Comparison of ENCODE assay signal across 9 cellular contexts in the genomic region with DNA sequence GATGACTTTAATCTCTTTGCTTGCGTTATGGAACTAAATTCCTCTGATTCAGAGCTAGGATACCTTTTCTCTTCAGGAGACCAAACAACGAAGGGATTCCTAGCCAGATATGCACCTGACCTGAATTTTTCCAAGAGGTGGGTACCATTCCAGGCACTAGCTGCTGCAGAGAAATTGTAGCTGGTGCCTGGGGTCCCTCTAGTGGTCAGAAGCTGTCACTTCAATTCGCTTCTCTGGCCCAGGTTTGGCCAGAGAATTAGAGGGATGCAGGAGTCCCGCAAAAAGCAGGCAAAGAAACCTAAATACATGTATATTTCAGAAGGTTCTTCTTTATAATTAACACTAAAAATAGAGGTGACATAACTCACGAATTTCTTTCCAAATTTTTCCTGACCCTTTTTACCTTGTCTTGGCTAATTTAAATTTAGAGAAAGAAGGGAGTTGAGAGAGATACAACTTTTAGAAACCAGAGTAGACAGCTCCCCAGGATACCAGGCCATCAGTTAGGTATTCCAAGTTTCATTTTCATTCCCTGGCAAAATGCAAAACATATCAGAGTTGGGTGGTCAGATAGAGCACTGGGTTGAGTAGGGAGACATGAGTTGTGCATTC. TPM values are rescaled to one million over a fixed set of nuclear protein-coding genes. Genes with fewer than 3 reads are reported as not detected.
DNase-seq lines count a peak whose midpoint lies in the region; ATAC-seq and TF ChIP-seq lines count a peak whose summit lies in the region.
"Had no signal": no experiment of that assay in that cellular context is flagged by ENCODE, and none has a peak within 500 bp of the region (broad histone marks: within the 10 kb centered on the region; RNA-seq: fewer than 3 reads in every experiment).

No MANE protein-coding gene starts in this region.

- CTCF ChIA-PET in Calu3 (lab: Charles Lee) = interaction anchor here (0.9 to 2.7 kb wide), 8 partner anchors 18 to 676 kb away, joined by 3 to 8 read pairs (median 5); no protein-coding TSS in a partner anchor
- CTCF ChIA-PET in activated CD4-positive, alpha-beta memory T cell treated with anti-CD3 and anti-CD28 coated beads, Interleukin-2, amount 10 ng/mL, durations not matched to agents 7 days and 5 days (lab: Charles Lee) = interaction anchor here (0.7 to 5.4 kb wide), 19 partner anchors 11 to 795 kb away, joined by 3 to 47 read pairs (median 4); a partner anchor contains a TSS

- TF ChIP-seq CTCF in Calu3 (IDR thresholded peaks at IDR 0.05; ENCODE audit: unreplicated experiment) = peak; percentile 90
- peak; percentile 96 for TF ChIP-seq CTCF in fibroblast of the aortic adventitia (IDR thresholded peaks at IDR 0.05; ENCODE audit: insufficient read depth, low read length)

- H3K27me3 Mint-ChIP-seq in Calu3 (ENCODE audit: unreplicated experiment) = peaks cover 85% of the 10 kb centered on the region
- H3K27me3 Mint-ChIP-seq in activated CD4-positive, alpha-beta memory T cell treated with anti-CD3 and anti-CD28 coated beads, Interleukin-2, amount 10 ng/mL, durations not matched to agents 7 days and 5 days = peaks cover 34% of the 10 kb centered on the region

- peak; percentile 68 for ATAC-seq in GM19463 (IDR thresholded peaks at IDR 0.05; ENCODE audit: unreplicated experiment)

- DNase-seq in Calu3 (peak; percentile 60), NCI-H1930 (lab: John Stamatoyannopoulos, UW) (peak; percentile 11 to 18), fibroblast of the aortic adventitia (ENCODE audit: low read depth) (peak; percentile 48), pons (ENCODE audit: low spot score) (peak; percentile 38), dedifferentiated amniotic fluid mesenchymal stem cell (ENCODE audit: extremely low spot score) (no peak), ureter (ENCODE audit: low spot score) (no peak)
- DNase-seq in activated CD4-positive, alpha-beta memory T cell treated with anti-CD3 and anti-CD28 coated beads, Interleukin-2, amount 10 ng/mL, durations not matched to agents 7 days and 5 days = peak; percentile 26

- no peak overlapping the region for H3K27ac Mint-ChIP-seq in Calu3 (ENCODE audit: unreplicated experiment)
- no peak overlapping the region for H3K27ac Mint-ChIP-seq in activated CD4-positive, alpha-beta memory T cell treated with anti-CD3 and anti-CD28 coated beads, Interleukin-2, amount 10 ng/mL, durations not matched to agents 7 days and 5 days

- no peaks in the 10 kb centered on the region for H3K9me3 Mint-ChIP-seq in Calu3 (ENCODE audit: low read depth, unreplicated experiment)
- no peaks in the 10 kb centered on the region for H3K9me3 Mint-ChIP-seq in activated CD4-positive, alpha-beta memory T cell treated with anti-CD3 and anti-CD28 coated beads, Interleukin-2, amount 10 ng/mL, durations not matched to agents 7 days and 5 days

- H3K4me1 Mint-ChIP-seq in Calu3 (ENCODE audit: low read depth, unreplicated experiment) = peaks cover 8% of the 10 kb centered on the region
- no peaks in the 10 kb centered on the region for H3K4me1 Mint-ChIP-seq in activated CD4-positive, alpha-beta memory T cell treated with anti-CD3 and anti-CD28 coated beads, Interleukin-2, amount 10 ng/mL, durations not matched to agents 7 days and 5 days

- POLR2A ChIA-PET in activated CD4-positive, alpha-beta memory T cell treated with anti-CD3 and anti-CD28 coated beads, Interleukin-2, amount 10 ng/mL, durations not matched to agents 7 days and 5 days (lab: Charles Lee) = no interaction called here

- no peak overlapping the region for H3K4me3 ChIP-seq in fibroblast of the aortic adventitia (ENCODE audit: low read depth, low read length)

- no TSS peak for BruUV-seq in Calu3 (replicated peaks; lab: Mats Ljungman, UMichigan)

- intact Hi-C loops in Calu3 (cut with micrococcal nuclease; ENCODE audit: unreplicated experiment) = loop anchor here (2.0 to 10.0 kb wide), 3 partner anchors 61 to 678 kb away; no protein-coding TSS in a partner anchor

- no peaks in the 10 kb centered on the region for H3K36me3 Mint-ChIP-seq in Calu3 (ENCODE audit: insufficient read depth, unreplicated experiment)
- H3K36me3 Mint-ChIP-seq in activated CD4-positive, alpha-beta memory T cell treated with anti-CD3 and anti-CD28 coated beads, Interleukin-2, amount 10 ng/mL, durations not matched to agents 7 days and 5 days (ENCODE audit: low read depth) = no peaks in the 10 kb centered on the region

- H3K4me3 Mint-ChIP-seq in Calu3 (ENCODE audit: low read depth, unreplicated experiment) = no peak overlapping the region
- H3K4me3 Mint-ChIP-seq in activated CD4-positive, alpha-beta memory T cell treated with anti-CD3 and anti-CD28 coated beads, Interleukin-2, amount 10 ng/mL, durations not matched to agents 7 days and 5 days = no peak overlapping the region

RNA-seq across cellular contexts. Expression of a gene that starts 9.6 kb away (rescaled TPM):
- not detected in 2 replicates for total RNA-seq in Calu3 (2022)
- total RNA-seq in activated CD4-positive, alpha-beta memory T cell treated with anti-CD3 and anti-CD28 coated beads, Interleukin-2, amount 10 ng/mL, durations not matched to agents 7 days and 5 days = not detected
- total RNA-seq in fibroblast of the aortic adventitia (ENCODE audit: low replicate concordance) = not detected in 2 replicates
- total RNA-seq in ureter = 164 TPM
- total RNA-seq: T-helper 2 cell treated with Interferon-gamma antibody and Interleukin-4, amounts not matched to agents 100 ng/mL and 5 ng/mL, for 36 hours had no signal

RNA-seq across cellular contexts. Expression of a gene that starts 42.8 kb away (rescaled TPM):
- total RNA-seq in Calu3 (2022) (not detected in 2 replicates), fibroblast of the aortic adventitia (ENCODE audit: low replicate concordance) (6.0 TPM in 1 of 2 replicates, not detected in the other), ureter (4.2 TPM)
- total RNA-seq in activated CD4-positive, alpha-beta memory T cell treated with anti-CD3 and anti-CD28 coated beads, Interleukin-2, amount 10 ng/mL, durations not matched to agents 7 days and 5 days = not detected
- total RNA-seq: T-helper 2 cell treated with Interferon-gamma antibody and Interleukin-4, amounts not matched to agents 100 ng/mL and 5 ng/mL, for 36 hours had no signal

Comparison
In these comparisons a context has a peak if more than half of its experiments do, and no peak if none do; other contexts are left out.
1. DNase-seq: peak in Calu3 (single experiment), NCI-H1930 (2 of 2), activated CD4-positive, alpha-beta memory T cell treated with anti-CD3 and anti-CD28 coated beads, Interleukin-2, amount 10 ng/mL, durations not matched to agents 7 days and 5 days (single experiment), fibroblast of the aortic adventitia (single experiment) and pons (single experiment); none in dedifferentiated amniotic fluid mesenchymal stem cell (single experiment) and ureter (single experiment).
2. RNA of a gene that starts 9.6 kb away (total RNA-seq): 164 TPM in ureter (single experiment); not detected in Calu3, not detected in activated CD4-positive, alpha-beta memory T cell treated with anti-CD3 and anti-CD28 coated beads, Interleukin-2, amount 10 ng/mL, durations not matched to agents 7 days and 5 days and not detected in fibroblast of the aortic adventitia; every median in the first group is over 100 times any median in the second.